ENCODE assay signal across 8 cellular contexts in the genomic region with DNA sequence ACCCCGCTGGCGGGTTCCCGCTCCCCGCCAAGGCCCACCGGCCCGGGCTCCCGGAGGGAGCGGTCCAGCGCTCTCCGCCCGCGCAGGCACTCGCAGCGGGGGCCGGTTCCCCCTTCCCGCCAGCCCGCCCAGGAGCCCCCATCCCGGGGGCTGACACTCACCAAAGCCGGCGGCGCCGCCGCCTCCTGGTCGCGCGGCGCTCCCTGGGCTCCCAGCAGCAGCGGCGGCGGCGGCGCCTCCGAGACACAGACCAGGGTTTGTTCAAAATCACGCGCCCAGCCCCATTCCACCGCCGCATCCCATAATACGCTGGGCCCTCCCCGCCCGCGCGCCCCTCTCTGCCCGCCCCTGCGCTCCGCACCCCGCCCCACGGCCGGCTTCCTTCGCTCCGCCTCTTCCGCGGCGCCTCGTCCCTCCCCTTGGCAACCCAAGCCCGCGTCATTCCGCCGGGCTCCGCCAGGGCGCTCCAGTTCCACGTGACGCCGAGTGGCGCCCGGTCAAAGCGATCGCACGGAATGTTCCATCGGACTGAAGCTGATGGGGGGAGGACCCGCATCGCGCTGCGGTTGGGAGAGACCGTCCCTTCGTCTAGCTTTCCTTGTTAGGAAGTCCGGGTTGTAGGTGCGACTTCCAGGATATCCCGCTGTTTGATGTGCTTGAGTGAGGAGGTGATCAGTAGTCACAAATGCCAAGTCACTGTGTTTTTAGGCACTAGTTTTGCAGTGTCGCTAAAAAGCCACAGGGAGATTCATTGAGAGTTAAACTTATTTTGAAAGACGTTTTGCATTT. TPM values are rescaled to one million over a fixed set of nuclear protein-coding genes. Genes with fewer than 3 reads are reported as not detected.
A peak's percentile ranks its signal among the peaks of the same experiment; 100 is the strongest.
DNase-seq lines count a peak whose midpoint lies in the region; ATAC-seq and TF ChIP-seq lines count a peak whose summit lies in the region.

No MANE protein-coding gene starts in this region.

- peaks cover 21% of the 10 kb centered on the region for H3K4me1 ChIP-seq in OCI-LY3 (ENCODE audit: low read length)

- H3K9ac ChIP-seq in OCI-LY3 (ENCODE audit: low read length), result peak overlapping the region; percentile 84

- H3K4me2 ChIP-seq in OCI-LY3 (ENCODE audit: low read length), result peak overlapping the region; percentile 85

- H3K9me3 ChIP-seq in OCI-LY3 (ENCODE audit: insufficient read depth, low read length), result no peaks in the 10 kb centered on the region

- H3K27ac ChIP-seq in OCI-LY3 (ENCODE audit: low read length), result peak overlapping the region; percentile 56

- peak; percentile 79 for DNase-seq in DMS114 treated with DMSO at 0.1 percent for 48 hours (lab: John Stamatoyannopoulos, UW; ENCODE audit: unreplicated experiment)
- DNase-seq in HuH-7.5 (ENCODE audit: low spot score), result peak; percentile 76
- DNase-seq in activated T-cell treated with anti-CD3 and anti-CD28 coated beads for 4 hours, result peak; percentile 95
- DNase-seq in epithelial cell of proximal tubule (ENCODE audit: low read depth), result peak; percentile 84
- DNase-seq in mucosa of gallbladder (ENCODE audit: low spot score), result peak; percentile 97
- DNase-seq in stimulated activated CD8-positive, alpha-beta memory T cell treated with anti-CD3 and anti-CD28 coated beads, Interleukin-4, amount 100 ng/mL, for 4 hours (ENCODE audit: low read depth in 2 of 2, low spot score in 1 of 2), result peak; percentile 89 to 92

- peak overlapping the region; percentile 96 for H2AFZ ChIP-seq in OCI-LY3 (ENCODE audit: low read depth, low read length)

- H3K36me3 ChIP-seq in OCI-LY3 (replicated peaks; ENCODE audit: low read depth, low read length), result no peaks in the 10 kb centered on the region

- ATAC-seq in GM21526 (IDR thresholded peaks at IDR 0.05; ENCODE audit: low FRiP score, unreplicated experiment), result peak; percentile 75

- H3K4me3 ChIP-seq in OCI-LY3 (ENCODE audit: low read length), result peak overlapping the region; percentile 89
- H3K4me3 ChIP-seq in epithelial cell of proximal tubule (ENCODE audit: low read depth, low read length), result peak overlapping the region; percentile 95

- H3K27me3 ChIP-seq in OCI-LY3 (ENCODE audit: low read depth, low read length), result no peaks in the 10 kb centered on the region

- TF ChIP-seq CTCF in OCI-LY3 (IDR thresholded peaks at IDR 0.05; ENCODE audit: low read depth, low read length), result peak; percentile 9; the same call in 1 of the 2 replicates
- TF ChIP-seq CTCF in epithelial cell of proximal tubule (conservative IDR thresholded peaks at IDR 0.05; ENCODE audit: low read depth, low read length), result peak; percentile 38

- peaks cover 47% of the 10 kb centered on the region for H3K79me2 ChIP-seq in OCI-LY3 (ENCODE audit: low read length)

- H4K20me1 ChIP-seq in OCI-LY3 (ENCODE audit: insufficient read depth, low read length), result no peaks in the 10 kb centered on the region

RNA-seq across cellular contexts. Expression of gene LIN54, which starts 2.2 kb away (rescaled TPM):
- total RNA-seq in epithelial cell of proximal tubule (8.4 and 14.7 TPM in 2 replicates), mucosa of gallbladder (11.5 TPM)

RNA-seq across cellular contexts. Expression of gene COPS4, which starts 22.2 kb away (rescaled TPM):
- 27.0 and 68.5 TPM in 2 replicates for total RNA-seq in epithelial cell of proximal tubule
- 31.5 TPM for total RNA-seq in mucosa of gallbladder

Comparison
In these comparisons a context has a peak if more than half of its experiments do, and no peak if none do; other contexts are left out.
1. Peak in every context shown above with its lines: DNase-seq, ATAC-seq, H3K4me3 ChIP-seq and H3K27ac ChIP-seq.